ENCODE assay signal across 15 cellular contexts in the genomic region with DNA sequence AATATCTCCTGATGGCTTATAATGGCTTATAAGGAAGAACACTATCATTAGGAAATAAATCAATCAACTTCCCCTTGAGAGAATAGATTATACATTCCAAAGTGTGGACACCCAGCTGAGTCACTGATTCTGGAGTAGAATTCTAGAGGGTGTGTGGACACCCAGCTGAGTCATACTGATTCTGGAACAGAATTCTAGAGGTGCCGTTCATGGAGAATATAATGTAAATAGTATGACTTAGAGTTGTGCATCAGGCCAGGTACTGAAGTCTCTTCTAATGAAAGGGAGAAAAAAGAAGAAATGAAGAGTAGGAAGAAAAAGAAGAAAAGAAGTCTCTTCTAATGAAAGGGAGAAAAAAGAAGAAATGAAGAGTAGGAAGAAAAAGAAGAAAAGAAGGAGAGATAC. TPM values are rescaled to one million over a fixed set of nuclear protein-coding genes. Genes with fewer than 3 reads are reported as not detected.
DNase-seq lines count a peak whose midpoint lies in the region; ATAC-seq, FAIRE-seq and TF ChIP-seq lines count a peak whose summit lies in the region.
"Had no signal": no experiment of that assay in that cellular context is flagged by ENCODE, and none has a peak within 500 bp of the region (broad histone marks: within the 10 kb centered on the region; RNA-seq: fewer than 3 reads in every experiment).

No MANE protein-coding gene starts in this region.

- CTCF ChIA-PET in MCF 10A (lab: Yijun Ruan, JAX): no interaction called here

- no peaks in the 10 kb centered on the region for H3K9me3 ChIP-seq in breast epithelium

- H3K9me3 Mint-ChIP-seq in MCF 10A (ENCODE audit: unreplicated experiment) (no peaks in the 10 kb centered on the region), type B pancreatic cell (no peaks in the 10 kb centered on the region)
- H3K9me3 Mint-ChIP-seq in effector memory CD8-positive, alpha-beta T cell: no peaks in the 10 kb centered on the region
- no peaks in the 10 kb centered on the region for H3K9me3 Mint-ChIP-seq in activated naive CD4-positive, alpha-beta T cell treated with anti-CD3 and anti-CD28 coated beads, Interleukin-2, amount 50 U/mL, for 72 hours
- H3K9me3 Mint-ChIP-seq: natural killer cell treated with Interleukin-12 subunit alpha and Interleukin-12 subunit beta and Interleukin-15 and Interleukin-18, amount 100 ng/mL, for 72 hours; stimulated activated memory B cell treated with anti-CD40 and anti-IgM and Interleukin-4, amounts not matched to agents 10 μg/mL and 1 μg/mL and 100 μg/mL, for 72 hours had no signal

- H3K27me3 Mint-ChIP-seq in MCF 10A (ENCODE audit: insufficient read depth, unreplicated experiment): no peaks in the 10 kb centered on the region
- no peaks in the 10 kb centered on the region for H3K27me3 Mint-ChIP-seq in type B pancreatic cell
- no peaks in the 10 kb centered on the region for H3K27me3 Mint-ChIP-seq in effector memory CD8-positive, alpha-beta T cell
- H3K27me3 Mint-ChIP-seq: stimulated activated memory B cell treated with anti-CD40 and anti-IgM and Interleukin-4, amounts not matched to agents 10 μg/mL and 1 μg/mL and 100 μg/mL, for 72 hours; T-helper 17 cell had no signal

- H3K27ac Mint-ChIP-seq in MCF 10A (ENCODE audit: low read depth, unreplicated experiment) (peak overlapping the region; percentile 8), type B pancreatic cell (peak overlapping the region; percentile 35)
- H3K27ac Mint-ChIP-seq in effector memory CD8-positive, alpha-beta T cell: no peak overlapping the region
- peak overlapping the region in 1 of 2 donors; percentile 29 for H3K27ac Mint-ChIP-seq in activated naive CD4-positive, alpha-beta T cell treated with anti-CD3 and anti-CD28 coated beads, Interleukin-2, amount 50 U/mL, for 72 hours
- H3K27ac Mint-ChIP-seq: natural killer cell treated with Interleukin-12 subunit alpha and Interleukin-12 subunit beta and Interleukin-15 and Interleukin-18, amount 100 ng/mL, for 72 hours; stimulated activated memory B cell treated with anti-CD40 and anti-IgM and Interleukin-4, amounts not matched to agents 10 μg/mL and 1 μg/mL and 100 μg/mL, for 72 hours; T-helper 17 cell had no signal

- TF ChIP-seq POLR2A in breast epithelium (IDR thresholded peaks at IDR 0.05) (no peak), erythroblast (IDR thresholded peaks at IDR 0.05; ENCODE audit: low read length) (no peak)

- no peak overlapping the region for H3K27ac ChIP-seq in breast epithelium

- no peaks in the 10 kb centered on the region for H3K27me3 ChIP-seq in breast epithelium

- intact Hi-C loops in MCF 10A (cut with micrococcal nuclease) (no loop called here), breast epithelium (cut with DNase I; ENCODE audit: low total_unique reads) (no loop called here)

- H3K4me1 ChIP-seq in breast epithelium: no peaks in the 10 kb centered on the region

- H3K4me3 Mint-ChIP-seq in MCF 10A (ENCODE audit: unreplicated experiment) (no peak overlapping the region), type B pancreatic cell (peak overlapping the region; percentile 7)
- H3K4me3 Mint-ChIP-seq in effector memory CD8-positive, alpha-beta T cell: no peak overlapping the region
- H3K4me3 Mint-ChIP-seq: natural killer cell treated with Interleukin-12 subunit alpha and Interleukin-12 subunit beta and Interleukin-15 and Interleukin-18, amount 100 ng/mL, for 72 hours; stimulated activated memory B cell treated with anti-CD40 and anti-IgM and Interleukin-4, amounts not matched to agents 10 μg/mL and 1 μg/mL and 100 μg/mL, for 72 hours; T-helper 17 cell had no signal

- H3K36me3 Mint-ChIP-seq in MCF 10A (ENCODE audit: insufficient read depth, unreplicated experiment) (no peaks in the 10 kb centered on the region), type B pancreatic cell (peaks cover 3% of the 10 kb centered on the region)
- H3K36me3 Mint-ChIP-seq in effector memory CD8-positive, alpha-beta T cell (ENCODE audit: insufficient read depth): peaks cover 9% of the 10 kb centered on the region
- H3K36me3 Mint-ChIP-seq in activated naive CD4-positive, alpha-beta T cell treated with anti-CD3 and anti-CD28 coated beads, Interleukin-2, amount 50 U/mL, for 72 hours: peaks cover 7 to 15% of the 10 kb centered on the region in 2 donors
- H3K36me3 Mint-ChIP-seq: natural killer cell treated with Interleukin-12 subunit alpha and Interleukin-12 subunit beta and Interleukin-15 and Interleukin-18, amount 100 ng/mL, for 72 hours; stimulated activated memory B cell treated with anti-CD40 and anti-IgM and Interleukin-4, amounts not matched to agents 10 μg/mL and 1 μg/mL and 100 μg/mL, for 72 hours had no signal

- DNase-seq in MCF 10A (ENCODE audit: unreplicated experiment) (peak; percentile 87), breast epithelium (ENCODE audit: low spot score in 2 of 2) (no peak), RCC 7860 (ENCODE audit: low spot score) (peak; percentile 63), erythroblast (lab: John Stamatoyannopoulos, UW) (peak; percentile 38 to 61), type B pancreatic cell (ENCODE audit: extremely low spot score, unreplicated experiment) (no peak), NCI-H2081 treated with DMSO at 0.1 percent for 48 hours (lab: John Stamatoyannopoulos, UW) (no peak)
- DNase-seq in effector memory CD8-positive, alpha-beta T cell: no peak
- no peak for DNase-seq in activated naive CD4-positive, alpha-beta T cell treated with anti-CD3 and anti-CD28 coated beads, Interleukin-2, amount 50 U/mL, for 72 hours (ENCODE audit: low spot score in 2 of 2)
- DNase-seq: amygdala, NCI-H526 treated with DMSO at 0.1 percent for 48 hours, T-helper 17 cell had no signal

- no peak for ATAC-seq in effector memory CD8-positive, alpha-beta T cell (replicated peaks)
- no peak for ATAC-seq in activated naive CD4-positive, alpha-beta T cell treated with anti-CD3 and anti-CD28 coated beads, Interleukin-2, amount 50 U/mL, for 72 hours
- ATAC-seq: natural killer cell treated with Interleukin-12 subunit alpha and Interleukin-12 subunit beta and Interleukin-15 and Interleukin-18, amount 100 ng/mL, for 72 hours; stimulated activated memory B cell treated with anti-CD40 and anti-IgM and Interleukin-4, amounts not matched to agents 10 μg/mL and 1 μg/mL and 100 μg/mL, for 72 hours; T-helper 17 cell had no signal

- BruUV-seq in MCF 10A (replicated peaks; lab: Mats Ljungman, UMichigan): no TSS peak

- TF ChIP-seq CTCF in MCF 10A (IDR thresholded peaks at IDR 0.05; ENCODE audit: unreplicated experiment) (no peak), breast epithelium (IDR thresholded peaks at IDR 0.05) (no peak), type B pancreatic cell (conservative IDR thresholded peaks at IDR 0.05) (no peak)

- FAIRE-seq in RCC 7860 (lab: Jason Lieb, UNC): peak; percentile 40
- FAIRE-seq: endometrium, islet of Langerhans had no signal

- no peak overlapping the region for H3K4me3 ChIP-seq in breast epithelium

- H3K4me1 Mint-ChIP-seq in MCF 10A (ENCODE audit: insufficient read depth, unreplicated experiment) (peaks cover 15% of the 10 kb centered on the region), type B pancreatic cell (ENCODE audit: unreplicated experiment) (peaks cover 10% of the 10 kb centered on the region)
- peaks cover 10 to 14% of the 10 kb centered on the region in 2 donors for H3K4me1 Mint-ChIP-seq in effector memory CD8-positive, alpha-beta T cell (ENCODE audit: low read depth in 2 of 2)

- POLR2A ChIA-PET in MCF 10A (lab: Yijun Ruan, JAX): interaction anchor here (1.9 to 2.0 kb wide), 2 partner anchors 10 to 18 kb away, joined by 5 to 13 read pairs; partner anchors contain the start of gene MIGA1

- H3K36me3 ChIP-seq in breast epithelium: no peaks in the 10 kb centered on the region

RNA-seq across cellular contexts. Expression of gene USP33, which starts 2.4 kb away (rescaled TPM):
- total RNA-seq in MCF 10A (2022): 39.7 and 45.1 TPM in 2 replicates
- 100 to 1,000 TPM in 2 of 3 donors, 10 to 100 TPM in 1; 96.4 to 144 (median 133) TPM for total RNA-seq in breast epithelium
- 46.6 and 66.3 TPM in 2 replicates for total RNA-seq in type B pancreatic cell (ENCODE audit: low replicate concordance)
- 10 to 100 TPM; 45.8 to 53.9 TPM for total RNA-seq in activated naive CD4-positive, alpha-beta T cell treated with anti-CD3 and anti-CD28 coated beads, Interleukin-2, amount 50 U/mL, for 72 hours

RNA-seq across cellular contexts. Expression of gene MIGA1, which starts 17.4 kb away (rescaled TPM):
- total RNA-seq in MCF 10A (2022) (13.2 and 19.9 TPM in 2 replicates), breast epithelium (10 to 100 TPM; 20.3 to 30.3 (median 22.2) TPM), type B pancreatic cell (ENCODE audit: low replicate concordance) (14.5 and 15.0 TPM in 2 replicates)
- 10 to 100 TPM in 1 of 2 donors, 1 to 10 TPM in 1; 9.7 to 11.5 TPM for total RNA-seq in activated naive CD4-positive, alpha-beta T cell treated with anti-CD3 and anti-CD28 coated beads, Interleukin-2, amount 50 U/mL, for 72 hours

Comparison
In these comparisons a context has a peak if more than half of its experiments do, and no peak if none do; other contexts are left out.
1. DNase-seq: peak in MCF 10A (single experiment), RCC 7860 (single experiment) and erythroblast (2 of 2); none in breast epithelium (0 of 2), type B pancreatic cell (single experiment), effector memory CD8-positive, alpha-beta T cell (0 of 3), activated naive CD4-positive, alpha-beta T cell treated with anti-CD3 and anti-CD28 coated beads, Interleukin-2, amount 50 U/mL, for 72 hours (0 of 2) and NCI-H2081 treated with DMSO at 0.1 percent for 48 hours (single experiment).
2. H3K27ac Mint-ChIP-seq: peak in MCF 10A (single experiment) and type B pancreatic cell (single experiment); none in effector memory CD8-positive, alpha-beta T cell (0 of 2).